ENCODE assay signal across 9 cellular contexts in the genomic region with DNA sequence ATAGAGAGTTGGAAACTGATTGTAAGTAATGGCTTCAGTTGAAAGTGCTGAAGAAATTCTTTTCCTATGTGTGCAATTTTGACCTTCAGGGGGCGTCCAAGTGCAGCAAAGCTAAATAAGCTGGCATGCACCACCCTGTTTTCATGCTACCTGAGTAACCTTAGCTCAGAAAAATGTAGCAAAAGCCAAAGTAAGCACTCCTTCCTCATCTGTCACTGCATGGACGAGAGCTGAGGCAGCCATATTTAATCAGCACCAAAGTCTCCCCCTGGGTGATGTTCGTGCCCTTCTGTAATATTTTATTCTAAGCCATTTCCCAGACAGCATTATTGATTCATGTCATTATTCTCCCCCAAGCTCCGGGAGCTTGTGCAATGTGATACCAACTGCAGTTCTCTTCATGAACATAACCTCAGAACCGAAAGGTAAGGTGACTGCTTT.
DNase-seq lines count a peak whose midpoint lies in the region; ATAC-seq, FAIRE-seq and TF ChIP-seq lines count a peak whose summit lies in the region.
"Had no signal": no experiment of that assay in that cellular context is flagged by ENCODE, and none has a peak within 500 bp of the region (broad histone marks: within the 10 kb centered on the region; RNA-seq: fewer than 3 reads in every experiment).

No MANE protein-coding gene starts in this region.

- H3K4me2 ChIP-seq in GM23338: no peak overlapping the region

- no peaks in the 10 kb centered on the region for H3K27me3 ChIP-seq in GM23338 (ENCODE audit: insufficient read depth)

- no peak overlapping the region for H3K4me3 Mint-ChIP-seq in GM23338

- H3K4me1 Mint-ChIP-seq in GM23338: peaks cover 14% of the 10 kb centered on the region

- no peaks in the 10 kb centered on the region for H3K27me3 Mint-ChIP-seq in GM23338 (ENCODE audit: insufficient read depth, low read depth, poor library complexity)

- H3K27ac ChIP-seq in GM23338 (ENCODE audit: low read depth): no peak overlapping the region
- H3K27ac ChIP-seq in kidney (ENCODE audit: low read depth in 2 of 2, low read length in 2 of 2): no peak overlapping the region

- no peaks in the 10 kb centered on the region for H4K20me1 ChIP-seq in GM23338 (replicated peaks; ENCODE audit: insufficient read depth)

- TF ChIP-seq CTCF in AG10803 (conservative IDR thresholded peaks at IDR 0.05; ENCODE audit: low read length) (peak; percentile 56), GM23338 (conservative IDR thresholded peaks at IDR 0.05; ENCODE audit: low read depth in 2 of 2) (peak; percentile 81), kidney (IDR thresholded peaks at IDR 0.05; ENCODE audit: borderline replicate concordance, extremely low read depth, insufficient read depth) (peak; percentile 41)

- H3F3A ChIP-seq in GM23338 (replicated peaks; ENCODE audit: low read depth): no peaks in the 10 kb centered on the region

- H3K9me2 ChIP-seq in GM23338 (ENCODE audit: insufficient read depth): peaks cover 9% of the 10 kb centered on the region; the same call in 1 of the 2 replicates

- no peak overlapping the region for H3K9ac ChIP-seq in kidney (ENCODE audit: low read length in 2 of 2)

- 0 out of 2 replicates have a peak, but pooled peaks cover 5% of the 10 kb centered on the region for H3K4me1 ChIP-seq in GM23338 (ENCODE audit: insufficient read depth)
- H3K4me1 ChIP-seq in kidney (ENCODE audit: control insufficient read depth in 1 of 2, insufficient read depth in 1 of 2, low read depth in 1 of 2, low read length in 2 of 2): no peaks in the 10 kb centered on the region

- no peaks in the 10 kb centered on the region for H3K36me3 Mint-ChIP-seq in GM23338 (ENCODE audit: low read depth)

- no peak overlapping the region for H3K4me3 ChIP-seq in AG10803 (ENCODE audit: low read length)
- H3K4me3 ChIP-seq in GM23338: no peak overlapping the region
- peak overlapping the region; percentile 45 to 49 for H3K4me3 ChIP-seq in kidney (ENCODE audit: low read length in 2 of 2)

- intact Hi-C loops in kidney (cut with DNase I): no loop called here

- no peaks in the 10 kb centered on the region for H3K79me2 ChIP-seq in GM23338 (replicated peaks; ENCODE audit: insufficient read depth)

- H3K27ac Mint-ChIP-seq in GM23338: no peak overlapping the region

- H3K9me3 ChIP-seq in kidney (ENCODE audit: control insufficient read depth in 1 of 2, low read length in 2 of 2): no peaks in the 10 kb centered on the region

- ATAC-seq in GM23338 (peak; percentile 88), HG02981 (IDR thresholded peaks at IDR 0.05; ENCODE audit: unreplicated experiment) (no peak), HG02610 (IDR thresholded peaks at IDR 0.05; ENCODE audit: unreplicated experiment) (no peak)

- peak; percentile 16 for DNase-seq in AG10803 (ENCODE audit: low read depth)
- DNase-seq in GM23338 (ENCODE audit: low spot score): peak; percentile 94
- peak; percentile 90 for DNase-seq in NCI-H2171 treated with DMSO at 0.1 percent for 48 hours (lab: John Stamatoyannopoulos, UW)
- peak; percentile 36 for DNase-seq in amniotic epithelial cell (ENCODE audit: low read depth)
- DNase-seq in kidney: no peak
- DNase-seq in activated effector memory CD4-positive, alpha-beta T cell treated with anti-CD3 and anti-CD28 coated beads, Interleukin-2, amount 50 U/mL, for 16 hours: no peak

- no peaks in the 10 kb centered on the region for H3K9me3 Mint-ChIP-seq in GM23338

- H2AFZ ChIP-seq in GM23338: no peak overlapping the region

- FAIRE-seq in kidney (lab: Jason Lieb, UNC): no peak
- FAIRE-seq: endometrium had no signal

- H3K36me3 ChIP-seq in GM23338 (ENCODE audit: insufficient read depth): no peaks in the 10 kb centered on the region
- H3K36me3 ChIP-seq in kidney (ENCODE audit: control insufficient read depth in 1 of 2, insufficient read depth in 2 of 2, low read length in 2 of 2): no peaks in the 10 kb centered on the region

TF ChIP-seq in GM23338, 12 proteins besides CTCF, POLR2A, EP300 and RAD21 (continues in another document):
- TF ChIP-seq ZNF114 (CRISPR knock-in tag; IDR thresholded peaks at IDR 0.05): no peak
- TF ChIP-seq, protein P1, sequence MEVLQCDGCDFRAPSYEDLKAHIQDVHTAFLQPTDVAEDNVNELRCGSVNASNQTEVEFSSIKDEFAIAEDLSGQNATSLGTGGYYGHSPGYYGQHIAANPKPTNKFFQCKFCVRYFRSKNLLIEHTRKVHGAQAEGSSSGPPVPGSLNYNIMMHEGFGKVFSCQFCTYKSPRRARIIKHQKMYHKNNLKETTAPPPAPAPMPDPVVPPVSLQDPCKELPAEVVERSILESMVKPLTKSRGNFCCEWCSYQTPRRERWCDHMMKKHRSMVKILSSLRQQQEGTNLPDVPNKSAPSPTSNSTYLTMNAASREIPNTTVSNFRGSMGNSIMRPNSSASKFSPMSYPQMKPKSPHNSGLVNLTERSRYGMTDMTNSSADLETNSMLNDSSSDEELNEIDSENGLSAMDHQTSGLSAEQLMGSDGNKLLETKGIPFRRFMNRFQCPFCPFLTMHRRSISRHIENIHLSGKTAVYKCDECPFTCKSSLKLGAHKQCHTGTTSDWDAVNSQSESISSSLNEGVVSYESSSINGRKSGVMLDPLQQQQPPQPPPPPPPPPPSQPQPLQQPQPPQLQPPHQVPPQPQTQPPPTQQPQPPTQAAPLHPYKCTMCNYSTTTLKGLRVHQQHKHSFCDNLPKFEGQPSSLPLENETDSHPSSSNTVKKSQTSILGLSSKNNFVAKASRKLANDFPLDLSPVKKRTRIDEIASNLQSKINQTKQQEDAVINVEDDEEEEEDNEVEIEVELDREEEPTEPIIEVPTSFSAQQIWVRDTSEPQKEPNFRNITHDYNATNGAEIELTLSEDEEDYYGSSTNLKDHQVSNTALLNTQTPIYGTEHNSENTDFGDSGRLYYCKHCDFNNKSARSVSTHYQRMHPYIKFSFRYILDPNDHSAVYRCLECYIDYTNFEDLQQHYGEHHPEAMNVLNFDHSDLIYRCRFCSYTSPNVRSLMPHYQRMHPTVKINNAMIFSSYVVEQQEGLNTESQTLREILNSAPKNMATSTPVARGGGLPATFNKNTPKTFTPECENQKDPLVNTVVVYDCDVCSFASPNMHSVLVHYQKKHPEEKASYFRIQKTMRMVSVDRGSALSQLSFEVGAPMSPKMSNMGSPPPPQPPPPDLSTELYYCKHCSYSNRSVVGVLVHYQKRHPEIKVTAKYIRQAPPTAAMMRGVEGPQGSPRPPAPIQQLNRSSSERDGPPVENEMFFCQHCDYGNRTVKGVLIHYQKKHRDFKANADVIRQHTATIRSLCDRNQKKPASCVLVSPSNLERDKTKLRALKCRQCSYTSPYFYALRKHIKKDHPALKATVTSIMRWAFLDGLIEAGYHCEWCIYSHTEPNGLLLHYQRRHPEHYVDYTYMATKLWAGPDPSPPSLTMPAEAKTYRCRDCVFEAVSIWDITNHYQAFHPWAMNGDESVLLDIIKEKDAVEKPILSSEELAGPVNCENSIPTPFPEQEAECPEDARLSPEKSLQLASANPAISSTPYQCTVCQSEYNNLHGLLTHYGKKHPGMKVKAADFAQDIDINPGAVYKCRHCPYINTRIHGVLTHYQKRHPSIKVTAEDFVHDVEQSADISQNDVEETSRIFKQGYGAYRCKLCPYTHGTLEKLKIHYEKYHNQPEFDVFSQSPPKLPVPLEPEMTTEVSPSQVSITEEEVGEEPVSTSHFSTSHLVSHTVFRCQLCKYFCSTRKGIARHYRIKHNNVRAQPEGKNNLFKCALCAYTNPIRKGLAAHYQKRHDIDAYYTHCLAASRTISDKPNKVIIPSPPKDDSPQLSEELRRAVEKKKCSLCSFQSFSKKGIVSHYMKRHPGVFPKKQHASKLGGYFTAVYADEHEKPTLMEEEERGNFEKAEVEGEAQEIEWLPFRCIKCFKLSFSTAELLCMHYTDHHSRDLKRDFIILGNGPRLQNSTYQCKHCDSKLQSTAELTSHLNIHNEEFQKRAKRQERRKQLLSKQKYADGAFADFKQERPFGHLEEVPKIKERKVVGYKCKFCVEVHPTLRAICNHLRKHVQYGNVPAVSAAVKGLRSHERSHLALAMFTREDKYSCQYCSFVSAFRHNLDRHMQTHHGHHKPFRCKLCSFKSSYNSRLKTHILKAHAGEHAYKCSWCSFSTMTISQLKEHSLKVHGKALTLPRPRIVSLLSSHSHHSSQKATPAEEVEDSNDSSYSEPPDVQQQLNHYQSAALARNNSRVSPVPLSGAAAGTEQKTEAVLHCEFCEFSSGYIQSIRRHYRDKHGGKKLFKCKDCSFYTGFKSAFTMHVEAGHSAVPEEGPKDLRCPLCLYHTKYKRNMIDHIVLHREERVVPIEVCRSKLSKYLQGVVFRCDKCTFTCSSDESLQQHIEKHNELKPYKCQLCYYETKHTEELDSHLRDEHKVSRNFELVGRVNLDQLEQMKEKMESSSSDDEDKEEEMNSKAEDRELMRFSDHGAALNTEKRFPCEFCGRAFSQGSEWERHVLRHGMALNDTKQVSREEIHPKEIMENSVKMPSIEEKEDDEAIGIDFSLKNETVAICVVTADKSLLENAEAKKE (CRISPR knock-in tag; IDR thresholded peaks at IDR 0.05): no peak
- TF ChIP-seq CREB1 (CRISPR knock-in tag; IDR thresholded peaks at IDR 0.05; ENCODE audit: low read depth): no peak
- no peak for TF ChIP-seq STAT1 (IDR thresholded peaks at IDR 0.05; ENCODE audit: unreplicated experiment)
- TF ChIP-seq ZNF331 (CRISPR knock-in tag; IDR thresholded peaks at IDR 0.05; ENCODE audit: low read depth): no peak
- TF ChIP-seq, protein P2, sequence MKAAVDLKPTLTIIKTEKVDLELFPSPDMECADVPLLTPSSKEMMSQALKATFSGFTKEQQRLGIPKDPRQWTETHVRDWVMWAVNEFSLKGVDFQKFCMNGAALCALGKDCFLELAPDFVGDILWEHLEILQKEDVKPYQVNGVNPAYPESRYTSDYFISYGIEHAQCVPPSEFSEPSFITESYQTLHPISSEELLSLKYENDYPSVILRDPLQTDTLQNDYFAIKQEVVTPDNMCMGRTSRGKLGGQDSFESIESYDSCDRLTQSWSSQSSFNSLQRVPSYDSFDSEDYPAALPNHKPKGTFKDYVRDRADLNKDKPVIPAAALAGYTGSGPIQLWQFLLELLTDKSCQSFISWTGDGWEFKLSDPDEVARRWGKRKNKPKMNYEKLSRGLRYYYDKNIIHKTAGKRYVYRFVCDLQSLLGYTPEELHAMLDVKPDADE (IDR thresholded peaks at IDR 0.05): no peak

Comparison
In these comparisons a context has a peak if more than half of its experiments do, and no peak if none do; other contexts are left out.
1. DNase-seq: peak in AG10803 (single experiment), GM23338 (single experiment), NCI-H2171 treated with DMSO at 0.1 percent for 48 hours (single experiment) and amniotic epithelial cell (single experiment); none in kidney (single experiment) and activated effector memory CD4-positive, alpha-beta T cell treated with anti-CD3 and anti-CD28 coated beads, Interleukin-2, amount 50 U/mL, for 16 hours (single experiment).
2. H3K4me3 ChIP-seq: peak in kidney (2 of 2); none in AG10803 (single experiment) and GM23338 (single experiment).
3. Peak in every context shown above with its lines, with median percentiles within 50 percentile points of each other: CTCF ChIP-seq.